In the genomic region with DNA sequence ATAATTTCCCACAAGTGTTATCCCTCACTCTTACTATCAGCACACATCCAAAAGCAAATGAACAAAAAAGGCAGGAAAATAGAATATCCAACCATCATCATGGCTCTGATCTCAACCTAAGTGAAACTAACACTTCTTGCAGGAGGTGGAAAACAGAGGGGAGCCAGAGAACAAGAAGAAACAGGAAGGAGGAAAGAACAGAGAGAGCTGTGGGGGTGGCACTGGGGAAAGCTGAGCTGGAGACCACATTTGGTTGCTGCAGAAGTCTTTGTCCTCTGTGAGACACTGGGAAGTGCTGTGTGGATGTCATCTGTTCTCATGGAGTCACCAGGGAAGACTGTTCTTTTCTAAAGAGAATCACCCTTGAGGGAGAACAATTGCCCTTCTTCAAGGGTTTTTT, we compare ENCODE assay signal across 13 cellular contexts. TPM values are rescaled to one million over a fixed set of nuclear protein-coding genes. Genes with fewer than 3 reads are reported as not detected.
DNase-seq lines count a peak whose midpoint lies in the region; ATAC-seq and TF ChIP-seq lines count a peak whose summit lies in the region.
"Had no signal": no experiment of that assay in that cellular context is flagged by ENCODE, and none has a peak within 500 bp of the region (broad histone marks: within the 10 kb centered on the region; RNA-seq: fewer than 3 reads in every experiment).

No MANE protein-coding gene starts in this region.

- DNase-seq in activated T-cell treated with anti-CD3 and anti-CD28 coated beads, Interleukin-2, amount 50 U/mL, for 24 hours = no peak
- DNase-seq in activated T-cell treated with anti-CD3 and anti-CD28 coated beads for 4 hours (no peak), OCI-LY7 (ENCODE audit: low spot score) (no peak), NCI-H1092 treated with DMSO at 0.1 percent for 48 hours (lab: John Stamatoyannopoulos, UW) (no peak)
- DNase-seq in effector memory CD4-positive, alpha-beta T cell = no peak
- DNase-seq in activated effector memory CD4-positive, alpha-beta T cell treated with anti-CD3 and anti-CD28 coated beads, Interleukin-2, amount 50 U/mL, for 16 hours = no peak
- DNase-seq: activated CD4-positive, alpha-beta T cell treated with anti-CD3 and anti-CD28 coated beads, Interleukin-2, amount 50 U/mL, for 48 hours; H9; NCI-H2171 treated with DMSO at 0.1 percent for 48 hours had no signal

- H3K4me3 ChIP-seq in OCI-LY7 (ENCODE audit: low read depth, low read length, poor library complexity, severe bottlenecking) (peak overlapping the region; percentile 74), thymus (ENCODE audit: low read length) (peak overlapping the region; percentile 23)
- peak overlapping the region; percentile 23 for H3K4me3 ChIP-seq in effector memory CD4-positive, alpha-beta T cell (ENCODE audit: insufficient read depth, low read depth, low read length, poor library complexity, severe bottlenecking)
- H3K4me3 ChIP-seq: lung had no signal

- H2AFZ ChIP-seq in OCI-LY7 (ENCODE audit: low read length) = no peak overlapping the region

- H3K36me3 ChIP-seq in OCI-LY7 (ENCODE audit: insufficient read depth, low read length) (peaks cover 91% of the 10 kb centered on the region), thymus (ENCODE audit: control insufficient read depth, insufficient read depth) (peaks cover under 1% of the 10 kb centered on the region)
- H3K36me3 ChIP-seq in effector memory CD4-positive, alpha-beta T cell (ENCODE audit: control insufficient read depth, insufficient read depth, low read length) = peaks cover 7% of the 10 kb centered on the region

- H3K27ac Mint-ChIP-seq in activated T-cell treated with anti-CD3 and anti-CD28 coated beads, Interleukin-2, amount 50 U/mL, for 24 hours = peak overlapping the region; percentile 95
- H3K27ac Mint-ChIP-seq: dendritic cell treated with granulocyte-macrophage colony-stimulating factor and Interleukin-4, amounts not matched to agents 40 ng/mL and 50 ng/mL, for 4 days had no signal

- H3K4me1 ChIP-seq in OCI-LY7 (ENCODE audit: insufficient read depth, low read length, poor library complexity, severe bottlenecking) (peaks cover 89% of the 10 kb centered on the region), thymus (ENCODE audit: control insufficient read depth, insufficient read depth, low read length) (peaks cover 57% of the 10 kb centered on the region)
- peaks cover 63% of the 10 kb centered on the region for H3K4me1 ChIP-seq in effector memory CD4-positive, alpha-beta T cell (ENCODE audit: control insufficient read depth, insufficient read depth, low read length, poor library complexity, severe bottlenecking)

- H3K27me3 ChIP-seq in effector memory CD4-positive, alpha-beta T cell (replicated peaks; ENCODE audit: control insufficient read depth, insufficient read depth, low read length, poor library complexity, severe bottlenecking) = no peaks in the 10 kb centered on the region
- H3K27me3 ChIP-seq in thymus (ENCODE audit: control insufficient read depth, insufficient read depth) = no peaks in the 10 kb centered on the region

- BruUV-seq in OCI-LY7 (replicated peaks; lab: Mats Ljungman, UMichigan) = no TSS peak

- H3K9me3 ChIP-seq in OCI-LY7 (ENCODE audit: low read length) (no peaks in the 10 kb centered on the region), thymus (ENCODE audit: control insufficient read depth) (no peaks in the 10 kb centered on the region)
- no peaks in the 10 kb centered on the region for H3K9me3 ChIP-seq in effector memory CD4-positive, alpha-beta T cell (ENCODE audit: control insufficient read depth, low read length)

- no peaks in the 10 kb centered on the region for H3K9me2 ChIP-seq in OCI-LY7 (ENCODE audit: insufficient read depth, low read length)

- no peaks in the 10 kb centered on the region for H3K27me3 Mint-ChIP-seq in activated T-cell treated with anti-CD3 and anti-CD28 coated beads, Interleukin-2, amount 50 U/mL, for 24 hours

- no peak for ATAC-seq in GM19455 (IDR thresholded peaks at IDR 0.05; ENCODE audit: unreplicated experiment)

- H3K4me1 Mint-ChIP-seq in activated T-cell treated with anti-CD3 and anti-CD28 coated beads, Interleukin-2, amount 50 U/mL, for 24 hours (ENCODE audit: low read depth) = peaks cover 97% of the 10 kb centered on the region

- peaks cover 92% of the 10 kb centered on the region for H3K36me3 Mint-ChIP-seq in activated T-cell treated with anti-CD3 and anti-CD28 coated beads, Interleukin-2, amount 50 U/mL, for 24 hours (ENCODE audit: low read depth)

- intact Hi-C loops in OCI-LY7 (cut with micrococcal nuclease; ENCODE audit: unreplicated experiment) = no loop called here

- H3K79me2 ChIP-seq in OCI-LY7 (ENCODE audit: insufficient read depth, low read depth, low read length) = peaks cover 97% of the 10 kb centered on the region

- peak overlapping the region; percentile 55 for H3K4me3 Mint-ChIP-seq in activated T-cell treated with anti-CD3 and anti-CD28 coated beads, Interleukin-2, amount 50 U/mL, for 24 hours
- H3K4me3 Mint-ChIP-seq: dendritic cell treated with granulocyte-macrophage colony-stimulating factor and Interleukin-4, amounts not matched to agents 40 ng/mL and 50 ng/mL, for 4 days; H9 had no signal

- TF ChIP-seq CTCF in OCI-LY7 (conservative IDR thresholded peaks at IDR 0.05; ENCODE audit: low read length) = no peak

- POLR2A ChIA-PET in OCI-LY7 (lab: Charles Lee) = interaction anchor here (0.6 to 1.0 kb wide), 5 partner anchors 13 to 90 kb away, joined by 3 to 9 read pairs (median 3); no protein-coding TSS in a partner anchor

- H4K20me1 ChIP-seq in OCI-LY7 (ENCODE audit: insufficient read depth, low read length) = no peaks in the 10 kb centered on the region

- no peaks in the 10 kb centered on the region for H3K9me3 Mint-ChIP-seq in activated T-cell treated with anti-CD3 and anti-CD28 coated beads, Interleukin-2, amount 50 U/mL, for 24 hours
- H3K9me3 Mint-ChIP-seq: dendritic cell treated with granulocyte-macrophage colony-stimulating factor and Interleukin-4, amounts not matched to agents 40 ng/mL and 50 ng/mL, for 4 days; H9 had no signal

- CTCF ChIA-PET in OCI-LY7 (lab: Charles Lee; ENCODE audit: unreplicated experiment) = no interaction called here

- H3K4me2 ChIP-seq in OCI-LY7 (ENCODE audit: low read length) = peak overlapping the region; percentile 88

- H3K27ac ChIP-seq in OCI-LY7 (ENCODE audit: low read depth, low read length, poor library complexity, severe bottlenecking) (peak overlapping the region; percentile 94), thymus (ENCODE audit: low read depth) (peak overlapping the region; percentile 88)
- peak overlapping the region; percentile 77 for H3K27ac ChIP-seq in effector memory CD4-positive, alpha-beta T cell (ENCODE audit: insufficient read depth, low read length, poor library complexity, severe bottlenecking)

RNA-seq across cellular contexts. Expression of a gene that starts 34.7 kb away (rescaled TPM):
- 0.25 and 0.31 TPM in 2 replicates for total RNA-seq in OCI-LY7 (2014; rRNA removed; shearing (Covaris generic))
- not detected in 2 replicates for total RNA-seq in OCI-LY7 (2022)
- polyA plus RNA-seq in thymus = 4.1 TPM

RNA-seq across cellular contexts. Expression of a gene that starts 42.1 kb away (rescaled TPM):
- 77.3 and 89.9 TPM in 2 replicates for total RNA-seq in OCI-LY7 (2014; rRNA removed; shearing (Covaris generic))
- 55.4 and 59.4 TPM in 2 replicates for total RNA-seq in OCI-LY7 (2022)
- 84.3 TPM for polyA plus RNA-seq in thymus

Comparison
In these comparisons a context has a peak if more than half of its experiments do, and no peak if none do; other contexts are left out.
1. H3K4me3 ChIP-seq: peak in every context shown above with its lines; median percentile 74 in OCI-LY7; 23 in effector memory CD4-positive, alpha-beta T cell; 23 in thymus.